25 cellular contexts compared by ENCODE assay signal in the genomic region with DNA sequence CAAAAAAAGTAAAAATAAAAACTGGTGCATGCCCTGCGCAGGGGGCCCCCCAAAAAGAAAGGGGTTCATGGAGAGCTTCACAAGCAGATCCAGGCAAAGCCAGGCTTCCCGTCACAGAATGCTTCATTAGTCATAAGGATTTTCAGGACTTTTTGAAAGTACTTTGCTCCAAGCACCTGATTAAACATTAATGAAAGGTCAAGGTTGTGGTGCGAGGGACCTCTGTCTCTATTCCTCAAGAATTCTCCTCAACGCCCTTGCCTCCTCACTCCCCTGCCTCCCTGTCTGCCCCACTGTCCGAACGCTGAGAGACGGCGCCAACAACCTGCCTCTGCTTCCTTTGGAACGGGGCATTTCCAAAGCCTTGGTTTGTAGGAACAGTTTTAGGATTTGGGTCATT.
DNase-seq lines count a peak whose midpoint lies in the region; ATAC-seq, FAIRE-seq and TF ChIP-seq lines count a peak whose summit lies in the region.
"Had no signal": no experiment of that assay in that cellular context is flagged by ENCODE, and none has a peak within 500 bp of the region (broad histone marks: within the 10 kb centered on the region; RNA-seq: fewer than 3 reads in every experiment).

No MANE protein-coding gene starts in this region.

- H3K4me3 Mint-ChIP-seq in progenitor cell of endocrine pancreas (ENCODE audit: low read depth) = peak overlapping the region; percentile 49
- H3K4me3 Mint-ChIP-seq: B cell; CD4-positive, CD25-positive, alpha-beta regulatory T cell; CD8-positive, alpha-beta T cell; H9 had no signal

- FAIRE-seq in RCC 7860 (lab: Jason Lieb, UNC) = peak; percentile 78
- FAIRE-seq: D721Med, GM12878, GM18507, H1 had no signal

- ATAC-seq in foreskin keratinocyte (no peak), GM18907 (IDR thresholded peaks at IDR 0.05; ENCODE audit: unreplicated experiment) (no peak)
- ATAC-seq: CD8-positive, alpha-beta T cell; GM12878; HCT116 had no signal

- no peak for TF ChIP-seq CTCF in progenitor cell of endocrine pancreas (IDR thresholded peaks at IDR 0.05; ENCODE audit: unreplicated experiment)
- TF ChIP-seq CTCF in foreskin keratinocyte (conservative IDR thresholded peaks at IDR 0.05) = no peak

- H3K27me3 ChIP-seq in foreskin keratinocyte = no peaks in the 10 kb centered on the region
- H3K27me3 ChIP-seq: BLaER1 had no signal

- no peaks in the 10 kb centered on the region for H3K27me3 Mint-ChIP-seq in progenitor cell of endocrine pancreas
- H3K27me3 Mint-ChIP-seq: B cell had no signal

- H3K4me1 ChIP-seq in foreskin keratinocyte = no peaks in the 10 kb centered on the region
- H3K4me1 ChIP-seq: BLaER1, Caco-2 had no signal

- H3K4me1 Mint-ChIP-seq in progenitor cell of endocrine pancreas (ENCODE audit: low read depth) = peaks cover 42% of the 10 kb centered on the region
- H3K4me1 Mint-ChIP-seq: B cell; CD4-positive, CD25-positive, alpha-beta regulatory T cell; H9 had no signal

- no peak overlapping the region for H3K27ac ChIP-seq in foreskin keratinocyte
- H3K27ac ChIP-seq: BLaER1, C4-2B, GM23248 had no signal

- H3K9me3 Mint-ChIP-seq in progenitor cell of endocrine pancreas (ENCODE audit: low read depth) = peaks cover 3% of the 10 kb centered on the region

- DNase-seq in RCC 7860 (ENCODE audit: low spot score) (peak; percentile 49), glomerular visceral epithelial cell (ENCODE audit: extremely low spot score) (peak; percentile 77), kidney tubule cell (ENCODE audit: low spot score) (peak; percentile 92), progenitor cell of endocrine pancreas (ENCODE audit: low spot score, unreplicated experiment) (no peak), medulla oblongata (ENCODE audit: extremely low spot score) (no peak), H4 (ENCODE audit: low spot score) (no peak), foreskin keratinocyte (no peak)
- DNase-seq: Caco-2; CD4-positive, CD25-positive, alpha-beta regulatory T cell; CD8-positive, alpha-beta T cell; DMS 273 treated with DMSO at 0.1 percent for 48 hours; DMS79; EL; GDM1; GM23248; H9 had no signal

- H3K36me3 Mint-ChIP-seq in progenitor cell of endocrine pancreas (ENCODE audit: insufficient read depth) = peaks cover 2% of the 10 kb centered on the region
- H3K36me3 Mint-ChIP-seq: CD4-positive, CD25-positive, alpha-beta regulatory T cell; CD8-positive, alpha-beta T cell had no signal

- peak overlapping the region; percentile 95 for H3K27ac Mint-ChIP-seq in progenitor cell of endocrine pancreas
- H3K27ac Mint-ChIP-seq: B cell; CD4-positive, CD25-positive, alpha-beta regulatory T cell; CD8-positive, alpha-beta T cell; H9 had no signal

Comparison
In these comparisons a context has a peak if more than half of its experiments do, and no peak if none do; other contexts are left out.
1. DNase-seq: peak in RCC 7860 (single experiment), glomerular visceral epithelial cell (single experiment) and kidney tubule cell (single experiment); none in progenitor cell of endocrine pancreas (single experiment), medulla oblongata (single experiment), H4 (single experiment) and foreskin keratinocyte (0 of 2).